8 cellular contexts compared by ENCODE assay signal in genomic region chr10:92689663-92690210, GRCh38. TPM values are rescaled to one million over a fixed set of nuclear protein-coding genes. Genes with fewer than 3 reads are reported as not detected.
DNase-seq lines count a peak whose midpoint lies in the region; ATAC-seq and TF ChIP-seq lines count a peak whose summit lies in the region.

HHEX (plus strand) TSS chr10:92689955; CDS start chr10:92689987, 32 bp downstream.

- peaks cover 12% of the 10 kb centered on the region; the same call in 1 of the 2 replicates for H3K79me2 ChIP-seq in HCT116 (ENCODE audit: insufficient read depth, low read length)

- no peak for TF ChIP-seq CTCF in HCT116 (IDR thresholded peaks at IDR 0.05 in 2 of 3, conservative IDR thresholded peaks at IDR 0.05 in 1 of 3; ENCODE audit: borderline replicate concordance in 1 of 3, insufficient read depth in 1 of 3, low read depth in 2 of 3, low read length in 2 of 3)
- no peak for TF ChIP-seq CTCF in fibroblast of villous mesenchyme (IDR thresholded peaks at IDR 0.05; ENCODE audit: insufficient read depth, low read depth, low read length)

- DNase-seq in NCI-H1694 treated with DMSO at 0.1 percent for 48 hours (lab: John Stamatoyannopoulos, UW) (peak; percentile 3), NCI-H1694 (lab: John Stamatoyannopoulos, UW) (no peak), HCT116 (ENCODE audit: low read depth, low spot score) (peak; percentile 37), NCI-H2227 (lab: John Stamatoyannopoulos, UW; ENCODE audit: unreplicated experiment) (peak; percentile 72), fibroblast of villous mesenchyme (ENCODE audit: low read depth) (peak; percentile 67)
- DNase-seq in natural killer cell treated with Interleukin-12 subunit alpha and Interleukin-12 subunit beta and Interleukin-15 and Interleukin-18, amount 100 ng/mL, for 72 hours (ENCODE audit: low spot score), result peak; percentile 80

- peak; percentile 68 for TF ChIP-seq POLR2A in HCT116 (IDR thresholded peaks at IDR 0.05; ENCODE audit: borderline replicate concordance, extremely low read depth, insufficient read depth, insufficient read length)

- RAD21 ChIA-PET in HCT116 (lab: Charles Lee; ENCODE audit: low non-redundant PET in 1 of 2, low total read pairs in 2 of 2, uncharacterized antibody in 2 of 2, unreplicated experiment in 2 of 2), result no interaction called here

- H3K4me1 Mint-ChIP-seq in activated T-helper 17 cell treated with anti-CD3 and anti-CD28 coated beads, Interleukin-2, amount 50 U/mL, for 72 hours, result peaks cover 6% of the 10 kb centered on the region
- peaks cover 26 to 27% of the 10 kb centered on the region in 2 donors for H3K4me1 Mint-ChIP-seq in natural killer cell treated with Interleukin-12 subunit alpha and Interleukin-12 subunit beta and Interleukin-15 and Interleukin-18, amount 100 ng/mL, for 72 hours (ENCODE audit: low read depth in 2 of 2)

- intact Hi-C loops in HCT116 (cut with micrococcal nuclease), result no loop called here

- ATAC-seq in HCT116 (peak; percentile 90), HG02981 (IDR thresholded peaks at IDR 0.05; ENCODE audit: unreplicated experiment) (no peak)
- peak; percentile 73 for ATAC-seq in activated T-helper 17 cell treated with anti-CD3 and anti-CD28 coated beads, Interleukin-2, amount 50 U/mL, for 72 hours (replicated peaks)
- ATAC-seq in natural killer cell treated with Interleukin-12 subunit alpha and Interleukin-12 subunit beta and Interleukin-15 and Interleukin-18, amount 100 ng/mL, for 72 hours, result peak; percentile 88 to 90

- CTCF ChIA-PET in HCT116 (lab: Charles Lee), result no interaction called here

- TF ChIP-seq RAD21 in HCT116 (IDR thresholded peaks at IDR 0.05; ENCODE audit: low read depth), result no peak

- H3K9me2 ChIP-seq in HCT116 (ENCODE audit: insufficient read depth), result no peaks in the 10 kb centered on the region

- H3K4me3 ChIP-seq in HCT116 (replicated peaks in 1 of 2; ENCODE audit: low read depth in 1 of 2, low read length in 2 of 2), result peak within 1 kb of the TSS; percentile 74 to 89
- peak within 1 kb of the TSS; percentile 72 for H3K4me3 ChIP-seq in fibroblast of villous mesenchyme (ENCODE audit: low read depth, low read length)

- H3K27ac Mint-ChIP-seq in activated T-helper 17 cell treated with anti-CD3 and anti-CD28 coated beads, Interleukin-2, amount 50 U/mL, for 72 hours, result no peak within 1 kb of the TSS
- H3K27ac Mint-ChIP-seq in natural killer cell treated with Interleukin-12 subunit alpha and Interleukin-12 subunit beta and Interleukin-15 and Interleukin-18, amount 100 ng/mL, for 72 hours, result peak within 1 kb of the TSS; percentile 67 to 68

- peak within 1 kb of the TSS; percentile 95 for H3K4me2 ChIP-seq in HCT116 (ENCODE audit: low read length)

- peaks cover 48% of the 10 kb centered on the region for H3K27me3 Mint-ChIP-seq in activated T-helper 17 cell treated with anti-CD3 and anti-CD28 coated beads, Interleukin-2, amount 50 U/mL, for 72 hours
- H3K27me3 Mint-ChIP-seq in natural killer cell treated with Interleukin-12 subunit alpha and Interleukin-12 subunit beta and Interleukin-15 and Interleukin-18, amount 100 ng/mL, for 72 hours, result peaks cover 8 to 23% of the 10 kb centered on the region in 2 donors

- peak within 1 kb of the TSS; percentile 78 for H3K27ac ChIP-seq in HCT116 (ENCODE audit: low read depth, low read length)

- no peaks in the 10 kb centered on the region for H3K27me3 ChIP-seq in HCT116 (ENCODE audit: insufficient read depth, low read length)

- peak within 1 kb of the TSS; percentile 85 for H3K9ac ChIP-seq in HCT116 (ENCODE audit: low read length)

- no TSS peak for BruUV-seq in HCT116 (replicated peaks; lab: Mats Ljungman, UMichigan)

- no peaks in the 10 kb centered on the region for H4K20me1 ChIP-seq in HCT116 (ENCODE audit: insufficient read depth)

- H3K36me3 ChIP-seq in HCT116 (ENCODE audit: control insufficient read depth in 1 of 2, insufficient read depth in 2 of 2, low read length in 2 of 2), result peaks cover 0 to 7% of the 10 kb centered on the region in 2 experiments; a peak in 1 of 4 replicates

- no peaks in the 10 kb centered on the region for H3K9me3 ChIP-seq in HCT116 (ENCODE audit: control insufficient read depth in 1 of 2, insufficient read depth in 1 of 2, low read depth in 1 of 2, low read length in 2 of 2)

- POLR2A ChIA-PET in HCT116 (lab: Charles Lee), result interaction anchor here (0.8 to 1.5 kb wide), 2 partner anchors 9 to 11 kb away, joined by 5 to 6 read pairs; no protein-coding TSS in a partner anchor

- H3K4me1 ChIP-seq in HCT116 (ENCODE audit: control insufficient read depth in 1 of 2, insufficient read depth in 2 of 2, low read length in 2 of 2), result peaks cover 0 to 16% of the 10 kb centered on the region in 2 experiments; a peak in 3 of 4 replicates

- H3K4me3 Mint-ChIP-seq in activated T-helper 17 cell treated with anti-CD3 and anti-CD28 coated beads, Interleukin-2, amount 50 U/mL, for 72 hours, result peak within 1 kb of the TSS; percentile 68
- peak within 1 kb of the TSS; percentile 89 for H3K4me3 Mint-ChIP-seq in natural killer cell treated with Interleukin-12 subunit alpha and Interleukin-12 subunit beta and Interleukin-15 and Interleukin-18, amount 100 ng/mL, for 72 hours

- H2AFZ ChIP-seq in HCT116 (ENCODE audit: low read depth, low read length, poor library complexity, severe bottlenecking), result no peak within 1 kb of the TSS

- peaks cover 9% of the 10 kb centered on the region for H3K36me3 Mint-ChIP-seq in activated T-helper 17 cell treated with anti-CD3 and anti-CD28 coated beads, Interleukin-2, amount 50 U/mL, for 72 hours (ENCODE audit: low read depth)
- no peaks in the 10 kb centered on the region for H3K36me3 Mint-ChIP-seq in natural killer cell treated with Interleukin-12 subunit alpha and Interleukin-12 subunit beta and Interleukin-15 and Interleukin-18, amount 100 ng/mL, for 72 hours

- peaks cover 5% of the 10 kb centered on the region for H3K9me3 Mint-ChIP-seq in activated T-helper 17 cell treated with anti-CD3 and anti-CD28 coated beads, Interleukin-2, amount 50 U/mL, for 72 hours
- no peaks in the 10 kb centered on the region for H3K9me3 Mint-ChIP-seq in natural killer cell treated with Interleukin-12 subunit alpha and Interleukin-12 subunit beta and Interleukin-15 and Interleukin-18, amount 100 ng/mL, for 72 hours

TF ChIP-seq in HCT116, 20 proteins besides CTCF, POLR2A, EP300 and RAD21:
- TF ChIP-seq ZBTB33 (IDR thresholded peaks at IDR 0.05; ENCODE audit: extremely low read depth, insufficient replicate concordance, low read length) (no peak), POLR2AphosphoS5 (IDR thresholded peaks at IDR 0.05; ENCODE audit: low read depth, low read length) (peak; percentile 88), EGR1 (IDR thresholded peaks at IDR 0.05; ENCODE audit: low read depth) (peak; percentile 57), ZFX (IDR thresholded peaks at IDR 0.05) (peak; percentile 38; the same call in 1 of the 2 replicates), CBX3 (IDR thresholded peaks at IDR 0.05; ENCODE audit: low read depth) (no peak)

RNA-seq across cellular contexts. Expression of gene HHEX, which starts in this region (rescaled TPM):
- total RNA-seq in HCT116 (2021; ENCODE audit: unreplicated experiment), result 11.0 TPM
- 2.9 and 4.9 TPM in 2 replicates for polyA plus RNA-seq in HCT116 (2012)
- 1 to 10 TPM in 1 of 2 donors, under 1 TPM in 1; 0.53 to 1.9 TPM for total RNA-seq in activated T-helper 17 cell treated with anti-CD3 and anti-CD28 coated beads, Interleukin-2, amount 50 U/mL, for 72 hours
- 0.43 and 1.3 TPM in 2 replicates for total RNA-seq in fibroblast of villous mesenchyme
- 1 to 10 TPM in 1 of 2 donors, under 1 TPM in 1; 0.33 to 1.8 TPM for total RNA-seq in natural killer cell treated with Interleukin-12 subunit alpha and Interleukin-12 subunit beta and Interleukin-15 and Interleukin-18, amount 100 ng/mL, for 72 hours
